1 cellular context compared by ENCODE assay signal in the genomic region with DNA sequence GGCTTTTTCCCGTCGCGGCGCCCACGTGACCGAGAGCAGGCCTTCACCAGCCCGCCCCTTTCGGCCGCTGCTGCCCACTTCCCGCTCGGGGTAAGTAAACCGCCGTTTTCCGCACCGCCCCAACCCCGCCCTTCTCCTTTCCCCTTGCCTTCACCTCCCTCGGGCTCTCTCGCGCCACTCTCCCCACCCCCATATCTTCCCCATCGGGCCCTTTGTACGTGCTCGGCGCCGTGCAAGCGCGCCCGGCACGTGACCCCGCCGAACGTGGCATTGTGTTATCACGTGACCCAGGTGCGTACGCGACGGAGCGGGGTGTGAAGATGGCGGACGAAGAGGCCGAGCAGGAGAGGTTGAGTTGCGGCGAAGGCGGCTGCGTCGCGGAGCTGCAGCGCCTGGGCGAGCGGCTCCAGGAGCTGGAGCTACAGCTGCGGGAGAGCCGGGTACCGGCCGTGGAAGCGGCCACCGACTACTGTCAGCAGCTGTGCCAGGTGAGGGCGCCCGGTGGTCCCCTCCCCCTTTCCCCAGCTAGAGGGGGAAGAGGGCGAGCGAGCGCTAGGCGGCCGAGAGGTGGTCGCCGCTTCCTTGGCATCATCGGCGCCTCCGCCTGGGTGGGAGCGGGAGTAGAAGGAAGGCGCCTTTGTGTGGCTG.
TF ChIP-seq lines count a peak whose summit lies in the region.

ZNF292 (plus strand) TSS at position 294 of the 648 bp plus-strand sequence; CDS start at position 321, 27 bp downstream.

TF ChIP-seq in H1, 55 proteins besides CTCF, POLR2A, EP300 and RAD21 (continued from another document):
- no peak for TF ChIP-seq GABPA (IDR thresholded peaks at IDR 0.05; ENCODE audit: borderline replicate concordance, insufficient read depth, low read length)
- peak; percentile 77 for TF ChIP-seq TBP (IDR thresholded peaks at IDR 0.05; ENCODE audit: low read depth, low read length)
- TF ChIP-seq BRCA1 (IDR thresholded peaks at IDR 0.05; ENCODE audit: low read depth, low read length) = no peak
- TF ChIP-seq ATF3 (IDR thresholded peaks at IDR 0.05; ENCODE audit: insufficient read depth, low read depth, low read length) = peak; percentile 97
- no peak for TF ChIP-seq SRF (IDR thresholded peaks at IDR 0.05; ENCODE audit: low read depth, low read length)
- peak; percentile 99 for TF ChIP-seq ASH2L (IDR thresholded peaks at IDR 0.05; ENCODE audit: low read length)
- no peak for TF ChIP-seq NRF1 (IDR thresholded peaks at IDR 0.05; ENCODE audit: low read depth, low read length)
- TF ChIP-seq HDAC6 (IDR thresholded peaks at IDR 0.05; ENCODE audit: low read depth, low read length) = no peak
- no peak for TF ChIP-seq SAP30 (IDR thresholded peaks at IDR 0.05; ENCODE audit: insufficient read depth, insufficient replicate concordance, low read length)
- no peak for TF ChIP-seq BACH1 (IDR thresholded peaks at IDR 0.05; ENCODE audit: low read length)
- TF ChIP-seq CBX8 (IDR thresholded peaks at IDR 0.05; ENCODE audit: borderline replicate concordance, low read depth, low read length) = no peak
- no peak for TF ChIP-seq CHD1 (IDR thresholded peaks at IDR 0.05; ENCODE audit: low read depth, low read length)
- TF ChIP-seq EZH2 (IDR thresholded peaks at IDR 0.05; ENCODE audit: low read depth, low read length, severe bottlenecking) = no peak
- TF ChIP-seq POLR2AphosphoS5 (IDR thresholded peaks at IDR 0.05; ENCODE audit: low read depth, low read length) = peak; percentile 80
- peak; percentile 75; the same call in 1 of the 2 replicates for TF ChIP-seq PHF8 (conservative IDR thresholded peaks at IDR 0.05; ENCODE audit: low read depth, low read length)
- peak; percentile 89 for TF ChIP-seq GTF2F1 (IDR thresholded peaks at IDR 0.05; ENCODE audit: borderline replicate concordance, low read depth, low read length)
- TF ChIP-seq CHD2 (IDR thresholded peaks at IDR 0.05; ENCODE audit: low read length) = peak; percentile 49; the same call in 1 of the 2 replicates
- TF ChIP-seq KDM4A (IDR thresholded peaks at IDR 0.05; ENCODE audit: low read depth, low read length, severe bottlenecking) = peak; percentile 52
- TF ChIP-seq EGR1 (IDR thresholded peaks at IDR 0.05; ENCODE audit: borderline replicate concordance, low read depth, low read length) = peak; percentile 31; the same call in 1 of the 2 replicates
- peak; percentile 95 for TF ChIP-seq YY1 (IDR thresholded peaks at IDR 0.05; ENCODE audit: low read depth, low read length)
- TF ChIP-seq, protein P1, sequence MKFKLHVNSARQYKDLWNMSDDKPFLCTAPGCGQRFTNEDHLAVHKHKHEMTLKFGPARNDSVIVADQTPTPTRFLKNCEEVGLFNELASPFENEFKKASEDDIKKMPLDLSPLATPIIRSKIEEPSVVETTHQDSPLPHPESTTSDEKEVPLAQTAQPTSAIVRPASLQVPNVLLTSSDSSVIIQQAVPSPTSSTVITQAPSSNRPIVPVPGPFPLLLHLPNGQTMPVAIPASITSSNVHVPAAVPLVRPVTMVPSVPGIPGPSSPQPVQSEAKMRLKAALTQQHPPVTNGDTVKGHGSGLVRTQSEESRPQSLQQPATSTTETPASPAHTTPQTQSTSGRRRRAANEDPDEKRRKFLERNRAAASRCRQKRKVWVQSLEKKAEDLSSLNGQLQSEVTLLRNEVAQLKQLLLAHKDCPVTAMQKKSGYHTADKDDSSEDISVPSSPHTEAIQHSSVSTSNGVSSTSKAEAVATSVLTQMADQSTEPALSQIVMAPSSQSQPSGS (IDR thresholded peaks at IDR 0.05; ENCODE audit: low read length) = no peak; the same call in 1 of the 2 replicates
- peak; percentile 97 for TF ChIP-seq SP4 (IDR thresholded peaks at IDR 0.05; ENCODE audit: low read length)
- TF ChIP-seq BCL11A (IDR thresholded peaks at IDR 0.05; ENCODE audit: low read depth in 2 of 2, low read length in 2 of 2) = no peak
- peak; percentile 77 for TF ChIP-seq CREB1 (IDR thresholded peaks at IDR 0.05)
- TF ChIP-seq, protein P2, sequence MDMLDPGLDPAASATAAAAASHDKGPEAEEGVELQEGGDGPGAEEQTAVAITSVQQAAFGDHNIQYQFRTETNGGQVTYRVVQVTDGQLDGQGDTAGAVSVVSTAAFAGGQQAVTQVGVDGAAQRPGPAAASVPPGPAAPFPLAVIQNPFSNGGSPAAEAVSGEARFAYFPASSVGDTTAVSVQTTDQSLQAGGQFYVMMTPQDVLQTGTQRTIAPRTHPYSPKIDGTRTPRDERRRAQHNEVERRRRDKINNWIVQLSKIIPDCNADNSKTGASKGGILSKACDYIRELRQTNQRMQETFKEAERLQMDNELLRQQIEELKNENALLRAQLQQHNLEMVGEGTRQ (IDR thresholded peaks at IDR 0.05; ENCODE audit: low read length) = peak; percentile 99
- no peak for TF ChIP-seq FOSL1 (IDR thresholded peaks at IDR 0.05; ENCODE audit: insufficient read depth, low read depth, low read length)
- no peak for TF ChIP-seq RXRA (IDR thresholded peaks at IDR 0.05; ENCODE audit: insufficient read depth, low read depth, low read length)
- no peak for TF ChIP-seq SIX5 (IDR thresholded peaks at IDR 0.05; ENCODE audit: low read depth, low read length)
- no peak for TF ChIP-seq ZNF274 (IDR thresholded peaks at IDR 0.05; ENCODE audit: borderline replicate concordance, extremely low read depth, low read length)
- TF ChIP-seq NANOG (IDR thresholded peaks at IDR 0.05; ENCODE audit: insufficient read depth, low read depth, low read length, poor library complexity, severe bottlenecking) = no peak
- TF ChIP-seq RNF2 (IDR thresholded peaks at IDR 0.05; ENCODE audit: borderline replicate concordance, low read depth, low read length, missing control alignments, poor library complexity, severe bottlenecking) = no peak
- TF ChIP-seq HDAC2 (IDR thresholded peaks at IDR 0.05; ENCODE audit: borderline replicate concordance in 1 of 2, low read depth in 2 of 2, low read length in 2 of 2) = peak; percentile 68 to 71; a peak in 2 of 4 replicates
- TF ChIP-seq SP2 (IDR thresholded peaks at IDR 0.05; ENCODE audit: low read length) = no peak
- 0 out of 2 replicates have a peak, but pooled peaks have one; percentile 39 for TF ChIP-seq SP1 (IDR thresholded peaks at IDR 0.05; ENCODE audit: low read depth, low read length)
- TF ChIP-seq MAX (IDR thresholded peaks at IDR 0.05) = peak; percentile 99
- TF ChIP-seq TCF12 (IDR thresholded peaks at IDR 0.05; ENCODE audit: low read depth, low read length) = no peak
- TF ChIP-seq POU5F1 (IDR thresholded peaks at IDR 0.05; ENCODE audit: low read depth, low read length) = no peak
- peak; percentile 88 for TF ChIP-seq TAF1 (IDR thresholded peaks at IDR 0.05; ENCODE audit: low read depth, low read length)
- TF ChIP-seq, protein P3, sequence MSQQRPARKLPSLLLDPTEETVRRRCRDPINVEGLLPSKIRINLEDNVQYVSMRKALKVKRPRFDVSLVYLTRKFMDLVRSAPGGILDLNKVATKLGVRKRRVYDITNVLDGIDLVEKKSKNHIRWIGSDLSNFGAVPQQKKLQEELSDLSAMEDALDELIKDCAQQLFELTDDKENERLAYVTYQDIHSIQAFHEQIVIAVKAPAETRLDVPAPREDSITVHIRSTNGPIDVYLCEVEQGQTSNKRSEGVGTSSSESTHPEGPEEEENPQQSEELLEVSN (IDR thresholded peaks at IDR 0.05) = peak; percentile 97
- TF ChIP-seq TAF7 (optimal IDR thresholded peaks at IDR 0.05; ENCODE audit: borderline replicate concordance, low read depth, low read length) = peak; percentile 71
- TF ChIP-seq CEBPB (IDR thresholded peaks at IDR 0.05; ENCODE audit: low read depth, low read length) = no peak
- TF ChIP-seq RFX5 (IDR thresholded peaks at IDR 0.05; ENCODE audit: borderline replicate concordance, low read depth, low read length) = no peak
- TF ChIP-seq, protein P4, sequence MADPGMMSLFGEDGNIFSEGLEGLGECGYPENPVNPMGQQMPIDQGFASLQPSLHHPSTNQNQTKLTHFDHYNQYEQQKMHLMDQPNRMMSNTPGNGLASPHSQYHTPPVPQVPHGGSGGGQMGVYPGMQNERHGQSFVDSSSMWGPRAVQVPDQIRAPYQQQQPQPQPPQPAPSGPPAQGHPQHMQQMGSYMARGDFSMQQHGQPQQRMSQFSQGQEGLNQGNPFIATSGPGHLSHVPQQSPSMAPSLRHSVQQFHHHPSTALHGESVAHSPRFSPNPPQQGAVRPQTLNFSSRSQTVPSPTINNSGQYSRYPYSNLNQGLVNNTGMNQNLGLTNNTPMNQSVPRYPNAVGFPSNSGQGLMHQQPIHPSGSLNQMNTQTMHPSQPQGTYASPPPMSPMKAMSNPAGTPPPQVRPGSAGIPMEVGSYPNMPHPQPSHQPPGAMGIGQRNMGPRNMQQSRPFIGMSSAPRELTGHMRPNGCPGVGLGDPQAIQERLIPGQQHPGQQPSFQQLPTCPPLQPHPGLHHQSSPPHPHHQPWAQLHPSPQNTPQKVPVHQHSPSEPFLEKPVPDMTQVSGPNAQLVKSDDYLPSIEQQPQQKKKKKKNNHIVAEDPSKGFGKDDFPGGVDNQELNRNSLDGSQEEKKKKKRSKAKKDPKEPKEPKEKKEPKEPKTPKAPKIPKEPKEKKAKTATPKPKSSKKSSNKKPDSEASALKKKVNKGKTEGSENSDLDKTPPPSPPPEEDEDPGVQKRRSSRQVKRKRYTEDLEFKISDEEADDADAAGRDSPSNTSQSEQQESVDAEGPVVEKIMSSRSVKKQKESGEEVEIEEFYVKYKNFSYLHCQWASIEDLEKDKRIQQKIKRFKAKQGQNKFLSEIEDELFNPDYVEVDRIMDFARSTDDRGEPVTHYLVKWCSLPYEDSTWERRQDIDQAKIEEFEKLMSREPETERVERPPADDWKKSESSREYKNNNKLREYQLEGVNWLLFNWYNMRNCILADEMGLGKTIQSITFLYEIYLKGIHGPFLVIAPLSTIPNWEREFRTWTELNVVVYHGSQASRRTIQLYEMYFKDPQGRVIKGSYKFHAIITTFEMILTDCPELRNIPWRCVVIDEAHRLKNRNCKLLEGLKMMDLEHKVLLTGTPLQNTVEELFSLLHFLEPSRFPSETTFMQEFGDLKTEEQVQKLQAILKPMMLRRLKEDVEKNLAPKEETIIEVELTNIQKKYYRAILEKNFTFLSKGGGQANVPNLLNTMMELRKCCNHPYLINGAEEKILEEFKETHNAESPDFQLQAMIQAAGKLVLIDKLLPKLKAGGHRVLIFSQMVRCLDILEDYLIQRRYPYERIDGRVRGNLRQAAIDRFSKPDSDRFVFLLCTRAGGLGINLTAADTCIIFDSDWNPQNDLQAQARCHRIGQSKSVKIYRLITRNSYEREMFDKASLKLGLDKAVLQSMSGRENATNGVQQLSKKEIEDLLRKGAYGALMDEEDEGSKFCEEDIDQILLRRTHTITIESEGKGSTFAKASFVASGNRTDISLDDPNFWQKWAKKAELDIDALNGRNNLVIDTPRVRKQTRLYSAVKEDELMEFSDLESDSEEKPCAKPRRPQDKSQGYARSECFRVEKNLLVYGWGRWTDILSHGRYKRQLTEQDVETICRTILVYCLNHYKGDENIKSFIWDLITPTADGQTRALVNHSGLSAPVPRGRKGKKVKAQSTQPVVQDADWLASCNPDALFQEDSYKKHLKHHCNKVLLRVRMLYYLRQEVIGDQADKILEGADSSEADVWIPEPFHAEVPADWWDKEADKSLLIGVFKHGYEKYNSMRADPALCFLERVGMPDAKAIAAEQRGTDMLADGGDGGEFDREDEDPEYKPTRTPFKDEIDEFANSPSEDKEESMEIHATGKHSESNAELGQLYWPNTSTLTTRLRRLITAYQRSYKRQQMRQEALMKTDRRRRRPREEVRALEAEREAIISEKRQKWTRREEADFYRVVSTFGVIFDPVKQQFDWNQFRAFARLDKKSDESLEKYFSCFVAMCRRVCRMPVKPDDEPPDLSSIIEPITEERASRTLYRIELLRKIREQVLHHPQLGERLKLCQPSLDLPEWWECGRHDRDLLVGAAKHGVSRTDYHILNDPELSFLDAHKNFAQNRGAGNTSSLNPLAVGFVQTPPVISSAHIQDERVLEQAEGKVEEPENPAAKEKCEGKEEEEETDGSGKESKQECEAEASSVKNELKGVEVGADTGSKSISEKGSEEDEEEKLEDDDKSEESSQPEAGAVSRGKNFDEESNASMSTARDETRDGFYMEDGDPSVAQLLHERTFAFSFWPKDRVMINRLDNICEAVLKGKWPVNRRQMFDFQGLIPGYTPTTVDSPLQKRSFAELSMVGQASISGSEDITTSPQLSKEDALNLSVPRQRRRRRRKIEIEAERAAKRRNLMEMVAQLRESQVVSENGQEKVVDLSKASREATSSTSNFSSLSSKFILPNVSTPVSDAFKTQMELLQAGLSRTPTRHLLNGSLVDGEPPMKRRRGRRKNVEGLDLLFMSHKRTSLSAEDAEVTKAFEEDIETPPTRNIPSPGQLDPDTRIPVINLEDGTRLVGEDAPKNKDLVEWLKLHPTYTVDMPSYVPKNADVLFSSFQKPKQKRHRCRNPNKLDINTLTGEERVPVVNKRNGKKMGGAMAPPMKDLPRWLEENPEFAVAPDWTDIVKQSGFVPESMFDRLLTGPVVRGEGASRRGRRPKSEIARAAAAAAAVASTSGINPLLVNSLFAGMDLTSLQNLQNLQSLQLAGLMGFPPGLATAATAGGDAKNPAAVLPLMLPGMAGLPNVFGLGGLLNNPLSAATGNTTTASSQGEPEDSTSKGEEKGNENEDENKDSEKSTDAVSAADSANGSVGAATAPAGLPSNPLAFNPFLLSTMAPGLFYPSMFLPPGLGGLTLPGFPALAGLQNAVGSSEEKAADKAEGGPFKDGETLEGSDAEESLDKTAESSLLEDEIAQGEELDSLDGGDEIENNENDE (IDR thresholded peaks at IDR 0.05; ENCODE audit: insufficient replicate concordance, low read length) = peak; percentile 19
- no peak for TF ChIP-seq JUND (IDR thresholded peaks at IDR 0.05; ENCODE audit: low read length)
- no peak for TF ChIP-seq MAFK (IDR thresholded peaks at IDR 0.05; ENCODE audit: low read depth, low read length)
- peak; percentile 85 for TF ChIP-seq KDM5A (IDR thresholded peaks at IDR 0.05; ENCODE audit: low read length)
- peak; percentile 71 for TF ChIP-seq RBBP5 (IDR thresholded peaks at IDR 0.05; ENCODE audit: borderline replicate concordance, low read depth, low read length)
- peak; percentile 56; the same call in 1 of the 2 replicates for TF ChIP-seq KDM1A (IDR thresholded peaks at IDR 0.05; ENCODE audit: borderline replicate concordance, low read length)
- TF ChIP-seq SUZ12 (IDR thresholded peaks at IDR 0.05; ENCODE audit: low read length) = no peak
- no peak for TF ChIP-seq JUN (IDR thresholded peaks at IDR 0.05; ENCODE audit: low read depth, low read length)
- peak in 1 of 2 experiments; percentile 72; a peak in 3 of 4 replicates for TF ChIP-seq SIN3A (conservative IDR thresholded peaks at IDR 0.05 in 1 of 2, IDR thresholded peaks at IDR 0.05 in 1 of 2; ENCODE audit: low read depth in 1 of 2, low read length in 2 of 2)
- TF ChIP-seq CTBP2 (IDR thresholded peaks at IDR 0.05; ENCODE audit: borderline replicate concordance, insufficient read depth, insufficient read length, low read length) = no peak
